In the genomic region with DNA sequence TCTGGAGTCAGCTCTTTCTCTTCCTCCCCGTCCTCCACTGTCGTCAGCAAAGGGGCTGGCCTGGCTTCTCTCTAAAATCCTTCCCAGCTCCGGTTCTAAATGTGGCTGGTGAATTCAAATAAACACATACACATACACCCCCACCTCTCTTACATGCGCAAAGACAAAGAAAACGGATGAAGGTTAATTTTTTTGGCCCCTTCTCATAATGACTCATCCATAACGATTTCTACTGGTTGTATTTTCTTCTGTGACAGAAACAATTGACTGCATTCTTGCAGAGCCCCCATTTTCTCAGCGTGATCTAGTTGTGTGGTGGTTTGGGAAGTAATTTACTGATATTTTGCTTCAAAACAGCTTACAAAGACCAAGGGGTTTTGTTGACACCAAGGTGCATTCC, we compare ENCODE assay signal across 21 cellular contexts.
"Had no signal": no experiment of that assay in that cellular context is flagged by ENCODE, and none has a peak within 500 bp of the region (broad histone marks: within the 10 kb centered on the region; RNA-seq: fewer than 3 reads in every experiment).

No MANE protein-coding gene starts in this region.

- H3K4me3 ChIP-seq: heart right ventricle, left lung, mucosa of descending colon, neural progenitor cell, sigmoid colon, stomach, thyroid gland had no signal

- H3K9me3 ChIP-seq: heart right ventricle, left lung, mucosa of descending colon, sigmoid colon, stomach, thyroid gland had no signal

- H3K36me3 ChIP-seq: heart right ventricle, left lung, neural progenitor cell, sigmoid colon, stomach, thyroid gland had no signal

- ATAC-seq: effector memory CD8-positive, alpha-beta T cell; heart right ventricle; left cardiac atrium; left lung; mucosa of descending colon; stimulated activated effector memory CD8-positive, alpha-beta T cell treated with anti-CD3 and anti-CD28 coated beads, Interleukin-12 subunit alpha, Interleukin-12 subunit beta, amount 100 ng/mL, for 72 hours had no signal

- DNase-seq: cortex of kidney; effector memory CD8-positive, alpha-beta T cell; foreskin melanocyte; glutamatergic neuron; heart right ventricle; hippocampal formation; left cardiac atrium; left lung; mesenchymal stem cell; mucosa of descending colon; naive B cell; sigmoid colon; stimulated activated CD4-positive, alpha-beta T cell treated with anti-CD3 and anti-CD28 coated beads, Interleukin-2, amount 100 ng/mL, for 24 hours; stimulated activated CD4-positive, alpha-beta T cell treated with anti-CD3 and anti-CD28 coated beads, Interleukin-4, amount 100 ng/mL, for 24 hours; stimulated activated naive CD4-positive, alpha-beta T cell treated with Interleukin-2 at 50 U/mL for 16 hours; stomach; thyroid gland; trophoblast cell had no signal

- H3K27me3 ChIP-seq: neural progenitor cell, sigmoid colon, thyroid gland had no signal

- H3K27ac ChIP-seq: heart right ventricle, left lung, neural progenitor cell, parathyroid adenoma, sigmoid colon, stomach, thyroid gland had no signal

- H3K4me1 ChIP-seq: heart right ventricle, left lung, parathyroid adenoma, stomach, thyroid gland had no signal
